Comparison of ENCODE assay signal across 16 cellular contexts in the genomic region with DNA sequence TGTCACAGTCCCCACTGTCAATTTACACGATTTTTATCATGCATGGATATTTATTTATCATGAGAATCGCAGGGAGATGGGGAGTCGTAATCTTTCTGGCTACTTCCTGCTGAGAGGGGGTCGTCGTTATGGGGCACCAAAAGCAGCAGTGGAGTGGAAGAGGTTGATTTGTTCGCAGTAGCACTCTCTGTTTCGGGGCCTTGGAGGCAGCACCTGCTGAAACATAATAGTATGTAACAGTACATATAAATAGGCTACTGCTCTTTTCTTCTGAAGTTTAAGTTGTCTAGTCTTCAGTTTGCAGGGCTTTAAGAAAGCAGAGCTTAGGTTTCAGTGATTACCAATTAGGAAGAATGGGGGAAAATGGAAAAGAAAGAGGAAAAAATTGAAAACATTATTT. TPM values are rescaled to one million over a fixed set of nuclear protein-coding genes. Genes with fewer than 3 reads are reported as not detected.
DNase-seq lines count a peak whose midpoint lies in the region; ATAC-seq and TF ChIP-seq lines count a peak whose summit lies in the region.
"Had no signal": no experiment of that assay in that cellular context is flagged by ENCODE, and none has a peak within 500 bp of the region (broad histone marks: within the 10 kb centered on the region; RNA-seq: fewer than 3 reads in every experiment).

No MANE protein-coding gene starts in this region.

- H3K27ac ChIP-seq in GM23338 (ENCODE audit: low read depth) = no peak overlapping the region
- peak overlapping the region; percentile 69 to 79 for H3K27ac ChIP-seq in ascending aorta
- no peak overlapping the region for H3K27ac ChIP-seq in gastrocnemius medialis
- H3K27ac ChIP-seq: BLaER1, Peyer's patch had no signal

- H3K27me3 Mint-ChIP-seq in GM23338 (ENCODE audit: insufficient read depth, low read depth, poor library complexity) = peaks cover 13% of the 10 kb centered on the region
- peaks cover 4% of the 10 kb centered on the region for H3K27me3 Mint-ChIP-seq in nephron (ENCODE audit: low read depth)
- H3K27me3 Mint-ChIP-seq: CD4-positive, alpha-beta memory T cell had no signal

- H3K4me1 ChIP-seq in GM23338 (ENCODE audit: insufficient read depth) (peaks cover 20% of the 10 kb centered on the region), ascending aorta (peaks cover 0 to 23% of the 10 kb centered on the region in 2 donors), gastrocnemius medialis (peaks cover 5 to 7% of the 10 kb centered on the region in 2 donors)

- H3K4me2 ChIP-seq in GM23338 = peak overlapping the region; percentile 64
- H3K4me2 ChIP-seq: BLaER1 had no signal

- no peaks in the 10 kb centered on the region for H4K20me1 ChIP-seq in GM23338 (replicated peaks; ENCODE audit: insufficient read depth)
- H4K20me1 ChIP-seq: BLaER1 had no signal

- no peak overlapping the region for H3K4me3 Mint-ChIP-seq in GM23338
- H3K4me3 Mint-ChIP-seq in nephron = peak overlapping the region in 1 of 3 experiments; percentile 17
- H3K4me3 Mint-ChIP-seq: CD4-positive, alpha-beta memory T cell had no signal

- no peaks in the 10 kb centered on the region for H3F3A ChIP-seq in GM23338 (replicated peaks; ENCODE audit: low read depth)

- peaks cover 3% of the 10 kb centered on the region; the same call in 1 of the 3 replicates for H3K36me3 Mint-ChIP-seq in GM23338 (ENCODE audit: low read depth)
- no peaks in the 10 kb centered on the region for H3K36me3 Mint-ChIP-seq in nephron (ENCODE audit: low read depth)

- H3K36me3 ChIP-seq in GM23338 (ENCODE audit: insufficient read depth) (no peaks in the 10 kb centered on the region; the same call in 1 of the 2 replicates), ascending aorta (peaks cover 2 to 9% of the 10 kb centered on the region in 2 donors), gastrocnemius medialis (no peaks in the 10 kb centered on the region)
- H3K36me3 ChIP-seq: BLaER1, Peyer's patch had no signal

- H2AFZ ChIP-seq in GM23338 = peak overlapping the region; percentile 63; the same call in 1 of the 2 replicates

- H3K27ac Mint-ChIP-seq in GM23338 (no peak overlapping the region), nephron (peak overlapping the region; percentile 20 to 77 (median 56))
- H3K27ac Mint-ChIP-seq: CD4-positive, alpha-beta memory T cell had no signal

- ATAC-seq in GM23338 (no peak; the same call in 2 of the 3 replicates), gastrocnemius medialis (no peak), Right ventricle myocardium inferior (no peak)

- TF ChIP-seq POLR2A in gastrocnemius medialis (IDR thresholded peaks at IDR 0.05) = no peak

- H3K79me2 ChIP-seq in GM23338 (replicated peaks; ENCODE audit: insufficient read depth) = no peaks in the 10 kb centered on the region

- in situ Hi-C loops in gastrocnemius medialis (cut with MboI; ENCODE audit: low sequenced_read_pairs in 4 of 4) = loop anchor here in 1 of 4 donors (25.0 kb wide), 1 partner anchor 220 kb away; no protein-coding TSS in a partner anchor

- no peaks in the 10 kb centered on the region for H3K9me2 ChIP-seq in GM23338 (ENCODE audit: insufficient read depth)

- H3K9me3 ChIP-seq in ascending aorta (no peaks in the 10 kb centered on the region), gastrocnemius medialis (no peaks in the 10 kb centered on the region)
- H3K9me3 ChIP-seq: BLaER1, Peyer's patch had no signal

- H3K9me3 Mint-ChIP-seq in GM23338 (peaks cover 14% of the 10 kb centered on the region; the same call in 2 of the 3 replicates), nephron (peaks cover 2% of the 10 kb centered on the region)
- H3K9me3 Mint-ChIP-seq: CD4-positive, alpha-beta memory T cell had no signal

- intact Hi-C loops in ascending aorta (cut with DNase I) (no loop called here), gastrocnemius medialis (cut with DNase I; ENCODE audit: low total_unique reads) (no loop called here), Right ventricle myocardium inferior (cut with DNase I) (no loop called here)

- DNase-seq in GM23338 (ENCODE audit: low spot score) = no peak
- no peak for DNase-seq in ascending aorta (ENCODE audit: low spot score in 2 of 2)
- no peak for DNase-seq in gastrocnemius medialis
- DNase-seq in DMS 273 (lab: John Stamatoyannopoulos, UW; ENCODE audit: unreplicated experiment) = no peak
- DNase-seq in Right ventricle myocardium inferior (ENCODE audit: missing footprints) = no peak
- DNase-seq: CD4-positive, alpha-beta memory T cell; GF-D8; GOT3; MV-4-11; NCI-H1694 treated with DMSO at 0.1 percent for 48 hours; Peyer's patch had no signal

- H3K4me1 Mint-ChIP-seq in GM23338 (peaks cover 25% of the 10 kb centered on the region), nephron (peaks cover 13% of the 10 kb centered on the region)

- TF ChIP-seq CTCF in GM23338 (conservative IDR thresholded peaks at IDR 0.05; ENCODE audit: low read depth in 2 of 2) (no peak), ascending aorta (IDR thresholded peaks at IDR 0.05) (no peak), nephron (IDR thresholded peaks at IDR 0.05; ENCODE audit: unreplicated experiment in 3 of 3) (no peak), gastrocnemius medialis (IDR thresholded peaks at IDR 0.05 in 4 of 5, conservative IDR thresholded peaks at IDR 0.05 in 1 of 5) (no peak)

- no peak overlapping the region; the same call in 1 of the 2 replicates for H3K4me3 ChIP-seq in GM23338
- no peak overlapping the region for H3K4me3 ChIP-seq in ascending aorta
- no peak overlapping the region for H3K4me3 ChIP-seq in gastrocnemius medialis
- H3K4me3 ChIP-seq: BLaER1, Peyer's patch had no signal

- no peaks in the 10 kb centered on the region for H3K27me3 ChIP-seq in GM23338 (ENCODE audit: insufficient read depth)
- H3K27me3 ChIP-seq in ascending aorta = no peaks in the 10 kb centered on the region
- H3K27me3 ChIP-seq in gastrocnemius medialis = no peaks in the 10 kb centered on the region
- H3K27me3 ChIP-seq: BLaER1, Peyer's patch had no signal

TF ChIP-seq in GM23338, 12 proteins besides CTCF, POLR2A, EP300 and RAD21:
- no peak for TF ChIP-seq CREB1 (CRISPR knock-in tag; IDR thresholded peaks at IDR 0.05; ENCODE audit: low read depth)
- no peak for TF ChIP-seq POLR2AphosphoS5 (IDR thresholded peaks at IDR 0.05; ENCODE audit: low read depth)

RNA-seq across cellular contexts. Expression of a gene that starts 3.8 kb away (rescaled TPM):
- total RNA-seq in GM23338 (2014; rRNA removed; shearing (Covaris generic)) = not detected in 2 replicates
- not detected in 2 replicates for polyA plus RNA-seq in GM23338 (2016; fragmentation: Nextera tagmentation; extraction: Ambion mirVana)
- total RNA-seq in ascending aorta (not detected), gastrocnemius medialis (not detected), Right ventricle myocardium inferior (not detected)
- total RNA-seq: A172, NCI-H460, SK-MEL-5 had no signal

RNA-seq across cellular contexts. Expression of a gene that starts 9.7 kb away (rescaled TPM):
- 14.1 and 16.6 TPM in 2 replicates for total RNA-seq in GM23338 (2014; rRNA removed; shearing (Covaris generic))
- 14.7 and 17.6 TPM in 2 replicates for polyA plus RNA-seq in GM23338 (2016; fragmentation: Nextera tagmentation; extraction: Ambion mirVana)
- 1,664 TPM for total RNA-seq in ascending aorta
- 100 to 1,000 TPM in 1 of 4 donors, 10 to 100 TPM in 3; 67.3 to 143 (median 77.4) TPM for total RNA-seq in gastrocnemius medialis
- total RNA-seq in Right ventricle myocardium inferior = 54.3 TPM

RNA-seq across cellular contexts. Expression of a gene that starts 27.9 kb away (rescaled TPM):
- 4.7 and 5.4 TPM in 2 replicates for total RNA-seq in GM23338 (2014; rRNA removed; shearing (Covaris generic))
- polyA plus RNA-seq in GM23338 (2016; fragmentation: Nextera tagmentation; extraction: Ambion mirVana) = 3.4 and 4.3 TPM in 2 replicates
- total RNA-seq in ascending aorta (48.6 TPM), gastrocnemius medialis (10 to 100 TPM; 15.9 to 29.5 (median 25.5) TPM), Right ventricle myocardium inferior (41.0 TPM)

RNA-seq across cellular contexts. Expression of a gene that starts 57.3 kb away (rescaled TPM):
- 5.7 and 6.9 TPM in 2 replicates for total RNA-seq in GM23338 (2014; rRNA removed; shearing (Covaris generic))
- polyA plus RNA-seq in GM23338 (2016; fragmentation: Nextera tagmentation; extraction: Ambion mirVana) = 1.5 and 1.8 TPM in 2 replicates
- total RNA-seq in ascending aorta = 608 TPM
- 100 to 1,000 TPM in 1 of 4 donors, 10 to 100 TPM in 3; 74.4 to 114 (median 91.9) TPM for total RNA-seq in gastrocnemius medialis
- 122 TPM for total RNA-seq in Right ventricle myocardium inferior

Comparison
In these comparisons a context has a peak if more than half of its experiments do, and no peak if none do; other contexts are left out.
1. H3K27ac ChIP-seq: peak in ascending aorta (2 of 2); none in GM23338 (single experiment) and gastrocnemius medialis (0 of 4).
2. RNA of a gene that starts 9.7 kb away (total RNA-seq): 1,664 TPM in ascending aorta (single experiment); 67.3 to 143 TPM in gastrocnemius medialis, 54.3 TPM in Right ventricle myocardium inferior (single experiment) and 14.1 to 16.6 TPM in GM23338; every median in the first group is over 10 times any median in the second.